ENCODE assay signal across 1 cellular context in the genomic region with DNA sequence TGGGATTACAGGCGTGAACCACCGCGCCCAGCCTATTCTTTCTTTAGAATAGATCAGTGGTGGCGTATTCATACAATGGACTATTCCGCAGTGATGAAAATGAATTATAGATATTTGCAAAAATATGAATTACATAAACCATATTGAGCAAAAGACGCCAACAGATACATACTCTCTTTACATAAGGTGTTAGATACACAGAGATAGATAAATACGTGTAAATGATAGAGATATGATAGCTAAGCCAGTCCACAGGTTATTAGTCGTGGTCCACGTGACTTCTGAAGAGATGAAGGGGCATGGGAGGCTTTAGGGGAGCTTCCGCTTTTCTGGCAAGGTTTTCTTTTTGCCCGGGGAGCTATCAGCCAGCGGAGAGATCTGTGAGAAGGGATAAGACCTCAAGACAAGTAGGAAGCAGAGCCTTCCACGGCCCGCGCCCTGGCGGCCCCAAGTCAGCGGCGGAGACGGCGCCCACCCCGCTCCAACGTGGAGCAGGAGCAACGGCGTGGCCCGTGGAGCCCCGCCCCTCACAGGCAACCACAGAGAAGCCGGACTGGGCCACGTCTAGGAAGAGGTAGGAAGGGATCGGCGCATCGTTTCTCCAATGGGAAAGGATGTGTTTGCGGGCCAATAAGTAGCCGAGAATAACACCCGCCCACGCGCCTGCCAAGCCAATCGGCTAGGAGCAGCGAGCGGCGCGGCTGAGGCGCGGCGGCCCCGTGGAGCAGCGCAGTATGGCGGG.
TF ChIP-seq lines count a peak whose summit lies in the region.

A gene (plus strand): TSS at position 704 of the 742 bp plus-strand sequence. CDS start 31 bp downstream, at position 735.

TF ChIP-seq in K562, 482 proteins besides CTCF, POLR2A, EP300 and RAD21 (continued from another document and continues in another):
- no peak for TF ChIP-seq ZBED1 (IDR thresholded peaks at IDR 0.05)
- TF ChIP-seq ZNF75A (CRISPR knock-in tag; IDR thresholded peaks at IDR 0.05), result no peak
- TF ChIP-seq ZNF668 (CRISPR knock-in tag; IDR thresholded peaks at IDR 0.05), result no peak
- TF ChIP-seq, protein P1, sequence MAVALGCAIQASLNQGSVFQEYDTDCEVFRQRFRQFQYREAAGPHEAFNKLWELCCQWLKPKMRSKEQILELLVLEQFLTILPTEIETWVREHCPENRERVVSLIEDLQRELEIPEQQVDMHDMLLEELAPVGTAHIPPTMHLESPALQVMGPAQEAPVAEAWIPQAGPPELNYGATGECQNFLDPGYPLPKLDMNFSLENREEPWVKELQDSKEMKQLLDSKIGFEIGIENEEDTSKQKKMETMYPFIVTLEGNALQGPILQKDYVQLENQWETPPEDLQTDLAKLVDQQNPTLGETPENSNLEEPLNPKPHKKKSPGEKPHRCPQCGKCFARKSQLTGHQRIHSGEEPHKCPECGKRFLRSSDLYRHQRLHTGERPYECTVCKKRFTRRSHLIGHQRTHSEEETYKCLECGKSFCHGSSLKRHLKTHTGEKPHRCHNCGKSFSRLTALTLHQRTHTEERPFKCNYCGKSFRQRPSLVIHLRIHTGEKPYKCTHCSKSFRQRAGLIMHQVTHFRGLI (CRISPR knock-in tag; IDR thresholded peaks at IDR 0.05), result no peak
- no peak for TF ChIP-seq ESRRA (IDR thresholded peaks at IDR 0.05; ENCODE audit: borderline replicate concordance, low read depth)
- TF ChIP-seq NRF1 (conservative IDR thresholded peaks at IDR 0.05 in 1 of 2, IDR thresholded peaks at IDR 0.05 in 1 of 2), result peak; percentile 79 to 84
- TF ChIP-seq ELF2 (CRISPR knock-in tag; IDR thresholded peaks at IDR 0.05), result no peak
- no peak for TF ChIP-seq PHB (CRISPR knock-in tag; IDR thresholded peaks at IDR 0.05)
- TF ChIP-seq THRAP3 (IDR thresholded peaks at IDR 0.05; ENCODE audit: borderline replicate concordance), result peak; percentile 66; the same call in 1 of the 2 replicates
- TF ChIP-seq, protein P2, sequence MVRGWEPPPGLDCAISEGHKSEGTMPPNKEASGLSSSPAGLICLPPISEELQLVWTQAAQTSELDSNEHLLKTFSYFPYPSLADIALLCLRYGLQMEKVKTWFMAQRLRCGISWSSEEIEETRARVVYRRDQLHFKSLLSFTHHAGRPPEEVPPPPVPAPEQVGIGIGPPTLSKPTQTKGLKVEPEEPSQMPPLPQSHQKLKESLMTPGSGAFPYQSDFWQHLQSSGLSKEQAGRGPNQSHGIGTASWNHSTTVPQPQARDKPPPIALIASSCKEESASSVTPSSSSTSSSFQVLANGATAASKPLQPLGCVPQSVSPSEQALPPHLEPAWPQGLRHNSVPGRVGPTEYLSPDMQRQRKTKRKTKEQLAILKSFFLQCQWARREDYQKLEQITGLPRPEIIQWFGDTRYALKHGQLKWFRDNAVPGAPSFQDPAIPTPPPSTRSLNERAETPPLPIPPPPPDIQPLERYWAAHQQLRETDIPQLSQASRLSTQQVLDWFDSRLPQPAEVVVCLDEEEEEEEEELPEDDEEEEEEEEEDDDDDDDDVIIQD (CRISPR knock-in tag; IDR thresholded peaks at IDR 0.05), result no peak
- TF ChIP-seq KDM4B (IDR thresholded peaks at IDR 0.05; ENCODE audit: borderline replicate concordance in 2 of 2, low read depth in 1 of 2), result no peak
- no peak for TF ChIP-seq HSF4 (CRISPR knock-in tag; IDR thresholded peaks at IDR 0.05; ENCODE audit: borderline replicate concordance)
- TF ChIP-seq U2AF2 (optimal IDR thresholded peaks at IDR 0.05; ENCODE audit: low read depth, low read length), result no peak
- TF ChIP-seq, protein P3, sequence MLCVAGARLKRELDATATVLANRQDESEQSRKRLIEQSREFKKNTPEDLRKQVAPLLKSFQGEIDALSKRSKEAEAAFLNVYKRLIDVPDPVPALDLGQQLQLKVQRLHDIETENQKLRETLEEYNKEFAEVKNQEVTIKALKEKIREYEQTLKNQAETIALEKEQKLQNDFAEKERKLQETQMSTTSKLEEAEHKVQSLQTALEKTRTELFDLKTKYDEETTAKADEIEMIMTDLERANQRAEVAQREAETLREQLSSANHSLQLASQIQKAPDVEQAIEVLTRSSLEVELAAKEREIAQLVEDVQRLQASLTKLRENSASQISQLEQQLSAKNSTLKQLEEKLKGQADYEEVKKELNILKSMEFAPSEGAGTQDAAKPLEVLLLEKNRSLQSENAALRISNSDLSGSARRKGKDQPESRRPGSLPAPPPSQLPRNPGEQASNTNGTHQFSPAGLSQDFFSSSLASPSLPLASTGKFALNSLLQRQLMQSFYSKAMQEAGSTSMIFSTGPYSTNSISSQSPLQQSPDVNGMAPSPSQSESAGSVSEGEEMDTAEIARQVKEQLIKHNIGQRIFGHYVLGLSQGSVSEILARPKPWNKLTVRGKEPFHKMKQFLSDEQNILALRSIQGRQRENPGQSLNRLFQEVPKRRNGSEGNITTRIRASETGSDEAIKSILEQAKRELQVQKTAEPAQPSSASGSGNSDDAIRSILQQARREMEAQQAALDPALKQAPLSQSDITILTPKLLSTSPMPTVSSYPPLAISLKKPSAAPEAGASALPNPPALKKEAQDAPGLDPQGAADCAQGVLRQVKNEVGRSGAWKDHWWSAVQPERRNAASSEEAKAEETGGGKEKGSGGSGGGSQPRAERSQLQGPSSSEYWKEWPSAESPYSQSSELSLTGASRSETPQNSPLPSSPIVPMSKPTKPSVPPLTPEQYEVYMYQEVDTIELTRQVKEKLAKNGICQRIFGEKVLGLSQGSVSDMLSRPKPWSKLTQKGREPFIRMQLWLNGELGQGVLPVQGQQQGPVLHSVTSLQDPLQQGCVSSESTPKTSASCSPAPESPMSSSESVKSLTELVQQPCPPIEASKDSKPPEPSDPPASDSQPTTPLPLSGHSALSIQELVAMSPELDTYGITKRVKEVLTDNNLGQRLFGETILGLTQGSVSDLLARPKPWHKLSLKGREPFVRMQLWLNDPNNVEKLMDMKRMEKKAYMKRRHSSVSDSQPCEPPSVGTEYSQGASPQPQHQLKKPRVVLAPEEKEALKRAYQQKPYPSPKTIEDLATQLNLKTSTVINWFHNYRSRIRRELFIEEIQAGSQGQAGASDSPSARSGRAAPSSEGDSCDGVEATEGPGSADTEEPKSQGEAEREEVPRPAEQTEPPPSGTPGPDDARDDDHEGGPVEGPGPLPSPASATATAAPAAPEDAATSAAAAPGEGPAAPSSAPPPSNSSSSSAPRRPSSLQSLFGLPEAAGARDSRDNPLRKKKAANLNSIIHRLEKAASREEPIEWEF (CRISPR knock-in tag; IDR thresholded peaks at IDR 0.05), result no peak
- TF ChIP-seq, protein P4, sequence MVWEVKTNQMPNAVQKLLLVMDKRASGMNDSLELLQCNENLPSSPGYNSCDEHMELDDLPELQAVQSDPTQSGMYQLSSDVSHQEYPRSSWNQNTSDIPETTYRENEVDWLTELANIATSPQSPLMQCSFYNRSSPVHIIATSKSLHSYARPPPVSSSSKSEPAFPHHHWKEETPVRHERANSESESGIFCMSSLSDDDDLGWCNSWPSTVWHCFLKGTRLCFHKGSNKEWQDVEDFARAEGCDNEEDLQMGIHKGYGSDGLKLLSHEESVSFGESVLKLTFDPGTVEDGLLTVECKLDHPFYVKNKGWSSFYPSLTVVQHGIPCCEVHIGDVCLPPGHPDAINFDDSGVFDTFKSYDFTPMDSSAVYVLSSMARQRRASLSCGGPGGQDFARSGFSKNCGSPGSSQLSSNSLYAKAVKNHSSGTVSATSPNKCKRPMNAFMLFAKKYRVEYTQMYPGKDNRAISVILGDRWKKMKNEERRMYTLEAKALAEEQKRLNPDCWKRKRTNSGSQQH (CRISPR knock-in tag; IDR thresholded peaks at IDR 0.05), result no peak
- peak; percentile 70; a peak in 3 of 4 replicates for TF ChIP-seq MAZ (CRISPR knock-in tag; conservative IDR thresholded peaks at IDR 0.05 in 1 of 2, IDR thresholded peaks at IDR 0.05 in 1 of 2)
- TF ChIP-seq, protein P5, sequence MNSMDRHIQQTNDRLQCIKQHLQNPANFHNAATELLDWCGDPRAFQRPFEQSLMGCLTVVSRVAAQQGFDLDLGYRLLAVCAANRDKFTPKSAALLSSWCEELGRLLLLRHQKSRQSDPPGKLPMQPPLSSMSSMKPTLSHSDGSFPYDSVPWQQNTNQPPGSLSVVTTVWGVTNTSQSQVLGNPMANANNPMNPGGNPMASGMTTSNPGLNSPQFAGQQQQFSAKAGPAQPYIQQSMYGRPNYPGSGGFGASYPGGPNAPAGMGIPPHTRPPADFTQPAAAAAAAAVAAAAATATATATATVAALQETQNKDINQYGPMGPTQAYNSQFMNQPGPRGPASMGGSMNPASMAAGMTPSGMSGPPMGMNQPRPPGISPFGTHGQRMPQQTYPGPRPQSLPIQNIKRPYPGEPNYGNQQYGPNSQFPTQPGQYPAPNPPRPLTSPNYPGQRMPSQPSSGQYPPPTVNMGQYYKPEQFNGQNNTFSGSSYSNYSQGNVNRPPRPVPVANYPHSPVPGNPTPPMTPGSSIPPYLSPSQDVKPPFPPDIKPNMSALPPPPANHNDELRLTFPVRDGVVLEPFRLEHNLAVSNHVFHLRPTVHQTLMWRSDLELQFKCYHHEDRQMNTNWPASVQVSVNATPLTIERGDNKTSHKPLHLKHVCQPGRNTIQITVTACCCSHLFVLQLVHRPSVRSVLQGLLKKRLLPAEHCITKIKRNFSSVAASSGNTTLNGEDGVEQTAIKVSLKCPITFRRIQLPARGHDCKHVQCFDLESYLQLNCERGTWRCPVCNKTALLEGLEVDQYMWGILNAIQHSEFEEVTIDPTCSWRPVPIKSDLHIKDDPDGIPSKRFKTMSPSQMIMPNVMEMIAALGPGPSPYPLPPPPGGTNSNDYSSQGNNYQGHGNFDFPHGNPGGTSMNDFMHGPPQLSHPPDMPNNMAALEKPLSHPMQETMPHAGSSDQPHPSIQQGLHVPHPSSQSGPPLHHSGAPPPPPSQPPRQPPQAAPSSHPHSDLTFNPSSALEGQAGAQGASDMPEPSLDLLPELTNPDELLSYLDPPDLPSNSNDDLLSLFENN (IDR thresholded peaks at IDR 0.05; ENCODE audit: low read depth in 2 of 2, low read length in 2 of 2), result no peak
- peak; percentile 58 for TF ChIP-seq POLR2H (tag; IDR thresholded peaks at IDR 0.05; ENCODE audit: low read depth)
- TF ChIP-seq, protein P6, sequence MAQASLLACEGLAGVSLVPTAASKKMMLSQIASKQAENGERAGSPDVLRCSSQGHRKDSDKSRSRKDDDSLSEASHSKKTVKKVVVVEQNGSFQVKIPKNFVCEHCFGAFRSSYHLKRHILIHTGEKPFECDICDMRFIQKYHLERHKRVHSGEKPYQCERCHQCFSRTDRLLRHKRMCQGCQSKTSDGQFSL (CRISPR knock-in tag; IDR thresholded peaks at IDR 0.05), result no peak
- TF ChIP-seq, protein P6 (tag; IDR thresholded peaks at IDR 0.05), result no peak
- TF ChIP-seq SRSF1 (IDR thresholded peaks at IDR 0.05; ENCODE audit: low read depth, low read length), result no peak
- no peak for TF ChIP-seq TAF15 (IDR thresholded peaks at IDR 0.05; ENCODE audit: low read depth, low read length)
- no peak for TF ChIP-seq ZNF583 (CRISPR knock-in tag; IDR thresholded peaks at IDR 0.05)
- TF ChIP-seq CBX2 (IDR thresholded peaks at IDR 0.05; ENCODE audit: insufficient read depth, low read length, poor library complexity, severe bottlenecking), result no peak
- no peak for TF ChIP-seq U2AF1 (optimal IDR thresholded peaks at IDR 0.05; ENCODE audit: low read depth, low read length)
- TF ChIP-seq, protein P7, sequence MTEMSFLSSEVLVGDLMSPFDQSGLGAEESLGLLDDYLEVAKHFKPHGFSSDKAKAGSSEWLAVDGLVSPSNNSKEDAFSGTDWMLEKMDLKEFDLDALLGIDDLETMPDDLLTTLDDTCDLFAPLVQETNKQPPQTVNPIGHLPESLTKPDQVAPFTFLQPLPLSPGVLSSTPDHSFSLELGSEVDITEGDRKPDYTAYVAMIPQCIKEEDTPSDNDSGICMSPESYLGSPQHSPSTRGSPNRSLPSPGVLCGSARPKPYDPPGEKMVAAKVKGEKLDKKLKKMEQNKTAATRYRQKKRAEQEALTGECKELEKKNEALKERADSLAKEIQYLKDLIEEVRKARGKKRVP (CRISPR knock-in tag; IDR thresholded peaks at IDR 0.05), result no peak
- TF ChIP-seq ZNF695 (CRISPR knock-in tag; IDR thresholded peaks at IDR 0.05), result no peak
- TF ChIP-seq, protein P8, sequence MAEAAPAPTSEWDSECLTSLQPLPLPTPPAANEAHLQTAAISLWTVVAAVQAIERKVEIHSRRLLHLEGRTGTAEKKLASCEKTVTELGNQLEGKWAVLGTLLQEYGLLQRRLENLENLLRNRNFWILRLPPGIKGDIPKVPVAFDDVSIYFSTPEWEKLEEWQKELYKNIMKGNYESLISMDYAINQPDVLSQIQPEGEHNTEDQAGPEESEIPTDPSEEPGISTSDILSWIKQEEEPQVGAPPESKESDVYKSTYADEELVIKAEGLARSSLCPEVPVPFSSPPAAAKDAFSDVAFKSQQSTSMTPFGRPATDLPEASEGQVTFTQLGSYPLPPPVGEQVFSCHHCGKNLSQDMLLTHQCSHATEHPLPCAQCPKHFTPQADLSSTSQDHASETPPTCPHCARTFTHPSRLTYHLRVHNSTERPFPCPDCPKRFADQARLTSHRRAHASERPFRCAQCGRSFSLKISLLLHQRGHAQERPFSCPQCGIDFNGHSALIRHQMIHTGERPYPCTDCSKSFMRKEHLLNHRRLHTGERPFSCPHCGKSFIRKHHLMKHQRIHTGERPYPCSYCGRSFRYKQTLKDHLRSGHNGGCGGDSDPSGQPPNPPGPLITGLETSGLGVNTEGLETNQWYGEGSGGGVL (CRISPR knock-in tag; IDR thresholded peaks at IDR 0.05), result no peak
- TF ChIP-seq ZNF23 (CRISPR knock-in tag; IDR thresholded peaks at IDR 0.05), result no peak
- TF ChIP-seq, protein P9, sequence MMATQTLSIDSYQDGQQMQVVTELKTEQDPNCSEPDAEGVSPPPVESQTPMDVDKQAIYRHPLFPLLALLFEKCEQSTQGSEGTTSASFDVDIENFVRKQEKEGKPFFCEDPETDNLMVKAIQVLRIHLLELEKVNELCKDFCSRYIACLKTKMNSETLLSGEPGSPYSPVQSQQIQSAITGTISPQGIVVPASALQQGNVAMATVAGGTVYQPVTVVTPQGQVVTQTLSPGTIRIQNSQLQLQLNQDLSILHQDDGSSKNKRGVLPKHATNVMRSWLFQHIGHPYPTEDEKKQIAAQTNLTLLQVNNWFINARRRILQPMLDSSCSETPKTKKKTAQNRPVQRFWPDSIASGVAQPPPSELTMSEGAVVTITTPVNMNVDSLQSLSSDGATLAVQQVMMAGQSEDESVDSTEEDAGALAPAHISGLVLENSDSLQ (IDR thresholded peaks at IDR 0.05), result peak; percentile 87
- no peak for TF ChIP-seq ZNF133 (CRISPR knock-in tag; IDR thresholded peaks at IDR 0.05)
- no peak for TF ChIP-seq HNRNPH1 (optimal IDR thresholded peaks at IDR 0.05; ENCODE audit: low read depth, low read length)
- peak; percentile 68 for TF ChIP-seq POLR2B (IDR thresholded peaks at IDR 0.05; ENCODE audit: low read depth, partially characterized antibody)
